30 cellular contexts compared by ENCODE assay signal in the genomic region with DNA sequence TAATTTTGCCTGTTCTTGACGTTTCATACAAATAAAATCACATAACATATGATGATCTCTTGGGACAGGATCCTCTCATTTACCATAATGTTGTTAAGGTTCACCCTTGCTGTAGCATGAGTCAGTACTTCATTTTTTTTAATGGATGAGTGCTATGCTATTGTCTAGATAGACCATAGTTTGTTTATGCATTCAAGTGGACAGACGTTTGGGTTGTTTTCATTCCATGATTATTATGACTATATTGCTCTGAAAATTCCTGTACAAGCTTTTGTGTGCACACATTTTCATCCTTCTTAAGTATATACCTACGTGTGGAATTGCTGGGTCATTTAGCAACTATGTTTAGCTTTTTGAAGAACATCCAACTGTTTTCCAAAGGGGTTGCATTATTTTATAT.
"Had no signal": no experiment of that assay in that cellular context is flagged by ENCODE, and none has a peak within 500 bp of the region (broad histone marks: within the 10 kb centered on the region; RNA-seq: fewer than 3 reads in every experiment).

No MANE protein-coding gene starts in this region.

- H3K4me3 Mint-ChIP-seq: activated CD8-positive, alpha-beta T cell treated with anti-CD3 and anti-CD28 coated beads for 36 hours; activated naive CD8-positive, alpha-beta T cell treated with anti-CD3 and anti-CD28 coated beads for 36 hours; activated T-cell treated with anti-CD3 and anti-CD28 coated beads, Interleukin-2, amount 50 U/mL, for 72 hours; activated T-helper 17 cell treated with anti-CD3 and anti-CD28 coated beads, Interleukin-2, amount 50 U/mL, for 72 hours; brain had no signal

- H3K27ac ChIP-seq: ascending aorta, Peyer's patch, WERI-Rb-1 had no signal

- H3K4me1 Mint-ChIP-seq: activated naive CD8-positive, alpha-beta T cell treated with anti-CD3 and anti-CD28 coated beads for 36 hours; activated T-helper 17 cell treated with anti-CD3 and anti-CD28 coated beads, Interleukin-2, amount 50 U/mL, for 72 hours; brain had no signal

- DNase-seq: activated CD4-positive, alpha-beta T cell treated with anti-CD3 and anti-CD28 coated beads for 1 hour; activated CD4-positive, alpha-beta T cell treated with anti-CD3 and anti-CD28 coated beads for 48 hours; activated CD4-positive, CD25-positive, alpha-beta regulatory T cell; activated CD8-positive, alpha-beta T cell treated with anti-CD3 and anti-CD28 coated beads for 36 hours; activated effector memory CD4-positive, alpha-beta T cell treated with anti-CD3 and anti-CD28 coated beads, Interleukin-2, amount 50 U/mL, for 16 hours; activated naive CD4-positive, alpha-beta T cell; activated naive CD4-positive, alpha-beta T cell treated with anti-CD3 and anti-CD28 coated beads, Interleukin-2, amount 50 U/mL, for 16 hours; activated naive CD8-positive, alpha-beta T cell treated with anti-CD3 and anti-CD28 coated beads for 36 hours; activated T-cell treated with anti-CD3 and anti-CD28 coated beads, Interleukin-2, amount 50 U/mL, for 1 hour; activated T-cell treated with anti-CD3 and anti-CD28 coated beads, Interleukin-2, amount 50 U/mL, for 72 hours; amygdala; central memory CD4-positive, alpha-beta T cell; Kasumi-1; KG1; MM.1S; MV-4-11; NCI-H1092; NCI-H1436 treated with DMSO at 0.1 percent for 48 hours; NCI-H1694 treated with DMSO at 0.1 percent for 48 hours; NCI-H2029; NCI-H345; NCI-H524 treated with DMSO at 0.1 percent for 48 hours; Peyer's patch; RPMI8226; SIG-M5; T1000; WERI-Rb-1 had no signal

- H3K4me3 ChIP-seq: ascending aorta, Peyer's patch had no signal

- H3K27me3 ChIP-seq: ascending aorta, Peyer's patch had no signal

- H3K36me3 ChIP-seq: ascending aorta, Peyer's patch, WERI-Rb-1 had no signal

- H3K36me3 Mint-ChIP-seq: activated naive CD8-positive, alpha-beta T cell treated with anti-CD3 and anti-CD28 coated beads for 36 hours; brain had no signal

- H3K4me1 ChIP-seq: ascending aorta, Peyer's patch had no signal

- H3K9me3 ChIP-seq: ascending aorta, Peyer's patch had no signal

- H3K27me3 Mint-ChIP-seq: activated CD8-positive, alpha-beta T cell treated with anti-CD3 and anti-CD28 coated beads for 36 hours; activated naive CD8-positive, alpha-beta T cell treated with anti-CD3 and anti-CD28 coated beads for 36 hours; activated T-helper 17 cell treated with anti-CD3 and anti-CD28 coated beads, Interleukin-2, amount 50 U/mL, for 72 hours had no signal

- ATAC-seq: activated CD8-positive, alpha-beta T cell treated with anti-CD3 and anti-CD28 coated beads for 36 hours; activated T-cell treated with anti-CD3 and anti-CD28 coated beads, Interleukin-2, amount 50 U/mL, for 72 hours; activated T-helper 17 cell treated with anti-CD3 and anti-CD28 coated beads, Interleukin-2, amount 50 U/mL, for 72 hours had no signal

- H3K27ac Mint-ChIP-seq: activated CD8-positive, alpha-beta T cell treated with anti-CD3 and anti-CD28 coated beads for 36 hours; activated naive CD8-positive, alpha-beta T cell treated with anti-CD3 and anti-CD28 coated beads for 36 hours; activated T-cell treated with anti-CD3 and anti-CD28 coated beads, Interleukin-2, amount 50 U/mL, for 72 hours; activated T-helper 17 cell treated with anti-CD3 and anti-CD28 coated beads, Interleukin-2, amount 50 U/mL, for 72 hours; brain had no signal
